In the genomic region with DNA sequence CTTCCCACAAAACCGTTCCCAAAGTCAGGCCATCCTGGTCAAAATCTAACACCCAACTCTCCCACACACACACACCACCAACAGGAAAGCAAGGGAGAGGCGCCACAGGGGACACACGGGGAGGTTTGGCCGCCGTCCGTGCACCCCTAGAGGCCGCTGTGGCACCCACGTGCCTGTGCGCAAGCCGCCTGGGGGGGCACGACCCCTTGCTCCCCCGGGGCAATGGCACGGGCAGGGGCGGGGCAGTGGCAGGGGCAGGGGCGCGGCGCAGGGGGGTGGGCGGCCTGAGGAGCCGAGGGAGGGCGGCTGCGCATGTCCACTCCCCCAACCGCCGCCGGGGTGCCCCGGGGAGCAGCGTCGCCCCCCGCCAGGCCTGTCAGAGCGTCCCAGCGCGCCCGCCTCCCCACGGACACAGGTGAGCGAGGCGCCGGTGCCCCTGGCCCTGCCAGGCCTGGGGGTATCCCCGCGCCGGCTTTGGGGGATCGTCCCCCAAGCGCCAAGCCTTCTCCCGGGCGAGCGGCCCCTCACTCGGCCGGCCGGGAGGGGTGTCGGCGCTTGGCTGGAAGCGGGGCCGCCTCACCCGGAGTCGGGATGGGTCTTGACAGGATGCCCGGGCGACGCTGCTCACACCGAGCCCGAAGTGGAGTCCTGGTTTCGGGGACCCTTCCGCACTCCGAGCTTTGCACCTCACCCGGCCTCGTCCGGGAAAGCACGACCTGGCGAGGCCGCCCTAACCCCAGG, we compare ENCODE assay signal across 16 cellular contexts. TPM values are rescaled to one million over a fixed set of nuclear protein-coding genes. Genes with fewer than 3 reads are reported as not detected.
DNase-seq lines count a peak whose midpoint lies in the region; ATAC-seq and TF ChIP-seq lines count a peak whose summit lies in the region.
"Had no signal": no experiment of that assay in that cellular context is flagged by ENCODE, and none has a peak within 500 bp of the region (broad histone marks: within the 10 kb centered on the region; RNA-seq: fewer than 3 reads in every experiment).

A gene with protein sequence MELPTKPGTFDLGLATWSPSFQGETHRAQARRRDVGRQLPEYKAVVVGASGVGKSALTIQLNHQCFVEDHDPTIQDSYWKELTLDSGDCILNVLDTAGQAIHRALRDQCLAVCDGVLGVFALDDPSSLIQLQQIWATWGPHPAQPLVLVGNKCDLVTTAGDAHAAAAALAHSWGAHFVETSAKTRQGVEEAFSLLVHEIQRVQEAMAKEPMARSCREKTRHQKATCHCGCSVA (plus strand): TSS at position 379 of the 741 bp plus-strand sequence. CDS start 2,611 bp downstream, outside the sequence.

- DNase-seq in activated CD4-positive, CD25-positive, alpha-beta regulatory T cell treated with anti-CD3 and anti-CD28 coated beads, Interleukin-2, amount 50 U/mL, for 72 hours = no peak
- DNase-seq in activated naive CD8-positive, alpha-beta T cell treated with anti-CD3 and anti-CD28 coated beads, Interleukin-2, amount 50 U/mL, for 24 hours = peak; percentile 16
- peak; percentile 80 for DNase-seq in osteoblast (ENCODE audit: insufficient read length, low spot score, missing footprints)
- DNase-seq in central memory CD4-positive, alpha-beta T cell = no peak
- no peak for DNase-seq in amniotic stem cell (lab: John Stamatoyannopoulos, UW)
- DNase-seq: activated gamma-delta T cell treated with Interleukin-2 at 50 U/mL for 16 hours, tibial artery, WERI-Rb-1 had no signal

- no peak within 1 kb of the TSS for H3K4me3 Mint-ChIP-seq in activated naive CD8-positive, alpha-beta T cell treated with anti-CD3 and anti-CD28 coated beads, Interleukin-2, amount 50 U/mL, for 24 hours

- H3K4me2 ChIP-seq in osteoblast (ENCODE audit: insufficient read depth, low read length) = no peak within 1 kb of the TSS
- H3K4me2 ChIP-seq: hepatocyte had no signal

- no peak within 1 kb of the TSS for H3K9ac ChIP-seq in HUES48 (ENCODE audit: low read depth, low read length)

- H3K36me3 ChIP-seq in HUES48 (ENCODE audit: control insufficient read depth, insufficient read depth, low read length) (peaks cover 7% of the 10 kb centered on the region), osteoblast (ENCODE audit: insufficient read depth, low read length) (no peaks in the 10 kb centered on the region)
- H3K36me3 ChIP-seq: WERI-Rb-1 had no signal

- H3K27me3 Mint-ChIP-seq in activated naive CD8-positive, alpha-beta T cell treated with anti-CD3 and anti-CD28 coated beads, Interleukin-2, amount 50 U/mL, for 24 hours = peaks cover 20% of the 10 kb centered on the region

- H3K4me1 ChIP-seq in HUES48 (ENCODE audit: control insufficient read depth, insufficient read depth, low read length) (no peaks in the 10 kb centered on the region), osteoblast (ENCODE audit: insufficient read depth, low read length) (no peaks in the 10 kb centered on the region)
- H3K4me1 ChIP-seq: tibial artery had no signal

- peak; percentile 36 to 38 for ATAC-seq in activated CD4-positive, CD25-positive, alpha-beta regulatory T cell treated with anti-CD3 and anti-CD28 coated beads, Interleukin-2, amount 50 U/mL, for 24 hours
- no peak for ATAC-seq in activated naive CD8-positive, alpha-beta T cell treated with anti-CD3 and anti-CD28 coated beads, Interleukin-2, amount 50 U/mL, for 24 hours
- no peak for ATAC-seq in HG02852 (IDR thresholded peaks at IDR 0.05; ENCODE audit: unreplicated experiment)

- TF ChIP-seq CTCF in osteoblast (IDR thresholded peaks at IDR 0.05; ENCODE audit: extremely low read depth, low read depth, low read length) = no peak

- H3K27me3 ChIP-seq in HUES48 (ENCODE audit: control insufficient read depth, insufficient read depth, low read length) (peaks cover 44% of the 10 kb centered on the region), osteoblast (ENCODE audit: insufficient read depth, low read length) (peaks cover 2% of the 10 kb centered on the region)

- H4K20me1 ChIP-seq in osteoblast (ENCODE audit: insufficient read depth, low read length) = no peaks in the 10 kb centered on the region

- no peaks in the 10 kb centered on the region for H3K79me2 ChIP-seq in osteoblast (ENCODE audit: insufficient read depth, low read length)
- H3K79me2 ChIP-seq: hepatocyte had no signal

- H3K9me3 Mint-ChIP-seq in activated naive CD8-positive, alpha-beta T cell treated with anti-CD3 and anti-CD28 coated beads, Interleukin-2, amount 50 U/mL, for 24 hours = no peaks in the 10 kb centered on the region

- H3K27ac ChIP-seq in HUES48 (ENCODE audit: low read depth, low read length) (no peak within 1 kb of the TSS), osteoblast (ENCODE audit: low read depth, low read length) (no peak within 1 kb of the TSS)
- H3K27ac ChIP-seq: hepatocyte, skin epidermis, tibial artery, WERI-Rb-1 had no signal

- peaks cover 2% of the 10 kb centered on the region for H3K36me3 Mint-ChIP-seq in activated naive CD8-positive, alpha-beta T cell treated with anti-CD3 and anti-CD28 coated beads, Interleukin-2, amount 50 U/mL, for 24 hours (ENCODE audit: low read depth)

- H2AFZ ChIP-seq in osteoblast (ENCODE audit: low read length) = no peak within 1 kb of the TSS
- H2AFZ ChIP-seq: hepatocyte had no signal

- H3K27ac Mint-ChIP-seq in activated naive CD8-positive, alpha-beta T cell treated with anti-CD3 and anti-CD28 coated beads, Interleukin-2, amount 50 U/mL, for 24 hours = no peak within 1 kb of the TSS

- peaks cover 7% of the 10 kb centered on the region for H3K4me1 Mint-ChIP-seq in activated naive CD8-positive, alpha-beta T cell treated with anti-CD3 and anti-CD28 coated beads, Interleukin-2, amount 50 U/mL, for 24 hours

- H3K4me3 ChIP-seq in HUES48 (ENCODE audit: low read depth, low read length) (peak within 1 kb of the TSS; percentile 40), osteoblast (ENCODE audit: insufficient read depth, low read length) (no peak within 1 kb of the TSS)
- H3K4me3 ChIP-seq: hepatocyte, lung, skin epidermis, tibial artery had no signal

- H3K9me3 ChIP-seq in HUES48 (ENCODE audit: control insufficient read depth, insufficient read depth, low read length) (peaks cover 27% of the 10 kb centered on the region), osteoblast (ENCODE audit: low read depth, low read length) (no peaks in the 10 kb centered on the region)

RNA-seq across cellular contexts. Expression of the gene that starts here (rescaled TPM):
- not detected in 2 replicates for total RNA-seq in osteoblast
- total RNA-seq: A172, epithelial cell of proximal tubule, lung had no signal

Comparison
In these comparisons a context has a peak if more than half of its experiments do, and no peak if none do; other contexts are left out.
1. Peak in DNase-seq in osteoblast; RNA of the gene not detected or under 1 TPM.
2. ATAC-seq: peak in activated CD4-positive, CD25-positive, alpha-beta regulatory T cell treated with anti-CD3 and anti-CD28 coated beads, Interleukin-2, amount 50 U/mL, for 24 hours (2 of 2); none in activated naive CD8-positive, alpha-beta T cell treated with anti-CD3 and anti-CD28 coated beads, Interleukin-2, amount 50 U/mL, for 24 hours (single experiment) and HG02852 (single experiment).